ENCODE assay signal across 32 cellular contexts in genomic region chr12:75508159-75508558, GRCh38. TPM values are rescaled to one million over a fixed set of nuclear protein-coding genes. Genes with fewer than 3 reads are reported as not detected.
DNase-seq lines count a peak whose midpoint lies in the region; ATAC-seq, FAIRE-seq and TF ChIP-seq lines count a peak whose summit lies in the region.
"Had no signal": no experiment of that assay in that cellular context is flagged by ENCODE, and none has a peak within 500 bp of the region (broad histone marks: within the 10 kb centered on the region; RNA-seq: fewer than 3 reads in every experiment).

No MANE protein-coding gene starts in this region.

- no peak overlapping the region for H3K4me2 ChIP-seq in A549
- H3K4me2 ChIP-seq: GM23338 had no signal

- no peak for FAIRE-seq in A549 (lab: Jason Lieb, UNC)
- FAIRE-seq: endometrium, GM18507, HTR-8/SVneo had no signal

- in situ Hi-C loops in Panc1 (cut with HindIII; ENCODE audit: low pct_unique_long_range_greater_than_20kb, low sequenced_read_pairs): no loop called here

- H3K4me3 Mint-ChIP-seq in CD8-positive, alpha-beta memory T cell: no peak overlapping the region
- H3K4me3 Mint-ChIP-seq: activated naive CD4-positive, alpha-beta T cell treated with anti-CD3 and anti-CD28 coated beads, Interleukin-2, amount 10 ng/mL, durations not matched to agents 7 days and 5 days; activated T-cell treated with anti-CD3 and anti-CD28 coated beads, Interleukin-2, amount 50 U/mL, for 4 hours; GM23338 had no signal

- POLR2A ChIA-PET in A549 (lab: Yijun Ruan, JAX) (interaction anchor here (0.7 to 0.8 kb wide), 2 partner anchors 293 to 523 kb away, joined by 3 read pairs; partner anchors contain the start of gene PHLDA1), Panc1 (lab: Charles Lee) (interaction anchor here (0.6 kb wide), 4 partner anchors 91 to 523 kb away, joined by 3 to 7 read pairs (median 5); no protein-coding TSS in a partner anchor)
- POLR2A ChIA-PET in CD8-positive, alpha-beta memory T cell (lab: Charles Lee): interaction anchor here (0.6 kb wide), 1 partner anchor 27 kb away, joined by 10 read pairs; no protein-coding TSS in a partner anchor

- no peaks in the 10 kb centered on the region for H3K9me3 Mint-ChIP-seq in CD8-positive, alpha-beta memory T cell
- H3K9me3 Mint-ChIP-seq: activated T-cell treated with anti-CD3 and anti-CD28 coated beads, Interleukin-2, amount 50 U/mL, for 4 hours; GM23338 had no signal

- peaks cover 0 to 52% (median 9%) of the 10 kb centered on the region in 3 donors for H3K36me3 Mint-ChIP-seq in CD8-positive, alpha-beta memory T cell

- H3K27me3 ChIP-seq in CD8-positive, alpha-beta memory T cell (ENCODE audit: insufficient read depth, low read length, poor library complexity, severe bottlenecking): no peaks in the 10 kb centered on the region
- no peaks in the 10 kb centered on the region for H3K27me3 ChIP-seq in Panc1 (ENCODE audit: control insufficient read depth, insufficient read depth, low read length)
- H3K27me3 ChIP-seq: ascending aorta, sigmoid colon, transverse colon had no signal

- CTCF ChIA-PET in A549 (lab: Yijun Ruan, JAX): interaction anchor here (0.7 to 2.3 kb wide), 5 partner anchors 18 to 523 kb away, joined by 3 to 13 read pairs (median 4); partner anchors contain the start of genes GLIPR1L1 and PHLDA1
- CTCF ChIA-PET in CD8-positive, alpha-beta memory T cell (lab: Charles Lee): interaction anchor here (0.8 to 2.1 kb wide), 7 partner anchors 11 to 179 kb away, joined by 3 to 14 read pairs (median 4); partner anchors contain the start of genes GLIPR1, GLIPR1L1 and GLIPR1L2
- CTCF ChIA-PET in Panc1 (lab: Charles Lee): interaction anchor here (0.7 kb wide), 1 partner anchor 405 kb away, joined by 4 read pairs; no protein-coding TSS in a partner anchor

- DNase-seq in A549 (ENCODE audit: low read depth in 1 of 2, low spot score in 1 of 2) (no peak), Panc1 (ENCODE audit: low read depth, low spot score) (no peak), fibroblast of peridontal ligament (ENCODE audit: extremely low read depth) (peak; percentile 32), COR-L47 (lab: John Stamatoyannopoulos, UW) (no peak), foreskin fibroblast (no peak), NCI-H2196 (lab: John Stamatoyannopoulos, UW; ENCODE audit: unreplicated experiment) (no peak)
- DNase-seq in CD8-positive, alpha-beta memory T cell: no peak
- DNase-seq: activated CD4-positive, alpha-beta T cell treated with anti-CD3 and anti-CD28 coated beads, Interleukin-2, amount 50 U/mL, for 4 hours; activated naive CD4-positive, alpha-beta T cell treated with anti-CD3 and anti-CD28 coated beads, Interleukin-2, amount 10 ng/mL, durations not matched to agents 7 days and 5 days; activated T-cell treated with anti-CD3 and anti-CD28 coated beads, Interleukin-2, amount 50 U/mL, for 4 hours; caudate nucleus; CD4-positive, alpha-beta memory T cell; dermis blood vessel endothelial cell; GDM1; glutamatergic neuron; Kasumi-1; lower lobe of right lung; NCI-H1048; NCI-H187 treated with DMSO at 0.1 percent for 48 hours; NCI-H2227 treated with DMSO at 0.1 percent for 48 hours; NCI-H748 treated with DMSO at 0.1 percent for 48 hours; Right ventricle myocardium superior; sigmoid colon; stimulated activated CD4-positive, alpha-beta T cell treated with anti-CD3 and anti-CD28 coated beads, Interleukin-15, amount 100 ng/mL, for 24 hours; SW 1271; T1000; transverse colon had no signal

- H3K4me1 Mint-ChIP-seq in CD8-positive, alpha-beta memory T cell: peaks cover 38 to 50% (median 49%) of the 10 kb centered on the region in 3 donors

- TF ChIP-seq EP300 in A549 (IDR thresholded peaks at IDR 0.05): no peak

- TF ChIP-seq POLR2A in A549 (IDR thresholded peaks at IDR 0.05; ENCODE audit: low read length): no peak

- no peak for ATAC-seq in A549
- no peak for ATAC-seq in Panc1
- ATAC-seq: activated T-cell treated with anti-CD3 and anti-CD28 coated beads, Interleukin-2, amount 50 U/mL, for 4 hours; GM23338; lower lobe of right lung had no signal

- H3K9me3 ChIP-seq in A549 (no peaks in the 10 kb centered on the region), Panc1 (ENCODE audit: control insufficient read depth, insufficient read depth, low read depth, low read length) (no peaks in the 10 kb centered on the region)
- no peaks in the 10 kb centered on the region for H3K9me3 ChIP-seq in CD8-positive, alpha-beta memory T cell (ENCODE audit: low read length)
- H3K9me3 ChIP-seq: ascending aorta, lower lobe of right lung, sigmoid colon, transverse colon had no signal

- TF ChIP-seq RAD21 in A549 (conservative IDR thresholded peaks at IDR 0.05 in 1 of 2, IDR thresholded peaks at IDR 0.05 in 1 of 2): no peak

- peak overlapping the region in 5 of 8 donors; percentile 1 to 82 (median 14) for H3K27ac Mint-ChIP-seq in CD8-positive, alpha-beta memory T cell
- H3K27ac Mint-ChIP-seq: activated naive CD4-positive, alpha-beta T cell treated with anti-CD3 and anti-CD28 coated beads, Interleukin-2, amount 10 ng/mL, durations not matched to agents 7 days and 5 days; GM23338 had no signal

- H3K4me3 ChIP-seq in A549 (no peak overlapping the region), Panc1 (ENCODE audit: low read depth in 2 of 2, low read length in 2 of 2) (peak overlapping the region; percentile 84 to 99; a peak in 3 of 4 replicates), foreskin fibroblast (ENCODE audit: low read depth in 1 of 2, low read length in 2 of 2) (no peak overlapping the region)
- no peak overlapping the region for H3K4me3 ChIP-seq in CD8-positive, alpha-beta memory T cell (ENCODE audit: low read length)
- H3K4me3 ChIP-seq: ascending aorta, GM23338, lower lobe of right lung, sigmoid colon, transverse colon had no signal

- peaks cover 25% of the 10 kb centered on the region for H3K36me3 ChIP-seq in CD8-positive, alpha-beta memory T cell (ENCODE audit: insufficient read depth, low read length)
- peaks cover 35% of the 10 kb centered on the region for H3K36me3 ChIP-seq in Panc1 (ENCODE audit: control insufficient read depth, insufficient read depth, low read length)

- BruUV-seq in Panc1 (replicated peaks; lab: Mats Ljungman, UMichigan): no TSS peak

- no peaks in the 10 kb centered on the region for H3K27me3 Mint-ChIP-seq in CD8-positive, alpha-beta memory T cell
- H3K27me3 Mint-ChIP-seq: activated naive CD4-positive, alpha-beta T cell treated with anti-CD3 and anti-CD28 coated beads, Interleukin-2, amount 10 ng/mL, durations not matched to agents 7 days and 5 days; CD4-positive, alpha-beta memory T cell had no signal

- intact Hi-C loops in Panc1 (cut with micrococcal nuclease; ENCODE audit: unreplicated experiment): no loop called here

- 89% methylated on average over 2 of the region's 2 CpGs for WGBS in A549 (ENCODE audit: missing lambda C conversion rate)

- H3K27ac ChIP-seq in A549: no peak overlapping the region
- no peak overlapping the region for H3K27ac ChIP-seq in CD8-positive, alpha-beta memory T cell (ENCODE audit: low read depth, low read length)
- H3K27ac ChIP-seq in Panc1 (ENCODE audit: low read length): peak overlapping the region; percentile 100
- H3K27ac ChIP-seq: ascending aorta, lower lobe of right lung, sigmoid colon, transverse colon had no signal

- TF ChIP-seq CTCF in A549 (IDR thresholded peaks at IDR 0.05) (no peak), Panc1 (IDR thresholded peaks at IDR 0.05) (no peak), foreskin fibroblast (IDR thresholded peaks at IDR 0.05; ENCODE audit: low read depth, low read length) (no peak)

- H3K4me1 ChIP-seq in A549 (peaks cover 19% of the 10 kb centered on the region), Panc1 (ENCODE audit: control insufficient read depth, insufficient read depth, low read length) (peaks cover 41% of the 10 kb centered on the region)
- peaks cover 21% of the 10 kb centered on the region for H3K4me1 ChIP-seq in CD8-positive, alpha-beta memory T cell (ENCODE audit: insufficient read depth, low read length)

TF ChIP-seq in A549, 52 proteins besides CTCF, POLR2A, EP300 and RAD21:
- TF ChIP-seq CEBPB (IDR thresholded peaks at IDR 0.05) (peak; percentile 15 to 52; a peak in 1 of 4 replicates), NPAS2 (CRISPR knock-in tag; IDR thresholded peaks at IDR 0.05; ENCODE audit: borderline replicate concordance) (no peak)

RNA-seq across cellular contexts. Expression of gene KRR1, which starts 3.2 kb away (rescaled TPM):
- 63.9 and 122 TPM in 2 replicates for polyA plus RNA-seq in A549 (2011; rRNA removed)
- 11.7 and 16.0 TPM in 2 replicates for polyA plus RNA-seq in A549 (2012; cell fraction: cytosol; rRNA removed)
- 7.1 and 8.6 TPM in 2 replicates for polyA plus RNA-seq in A549 (2012; cell fraction: nucleus; rRNA removed)
- polyA plus RNA-seq in A549 (2017; fragmentation: RNase III; extraction: RNeasy Plus Mini Kit Qiagen cat#74134 plus additional on column Dnase treatment): 63.7 to 74.3 TPM (median 66.1 TPM) in 3 replicates
- polyA minus RNA-seq in A549 (2011; rRNA and poly(A)+ RNA removed): 13.2 and 19.6 TPM in 2 replicates
- total RNA-seq in CD8-positive, alpha-beta memory T cell: 100 to 1,000 TPM; 143 to 151 TPM
- polyA plus RNA-seq in CD8-positive, alpha-beta memory T cell: 76.8 TPM
- 161 TPM for total RNA-seq in Panc1 (2021; ENCODE audit: unreplicated experiment)
- 60.4 TPM for polyA plus RNA-seq in Panc1 (2012; ENCODE audit: insufficient read length)

RNA-seq across cellular contexts. Expression of gene GLIPR1, which starts 27.6 kb away (rescaled TPM):
- 42.2 and 45.8 TPM in 2 replicates for polyA plus RNA-seq in A549 (2011; rRNA removed)
- polyA plus RNA-seq in A549 (2012; cell fraction: cytosol; rRNA removed): 13.4 and 20.0 TPM in 2 replicates
- polyA plus RNA-seq in A549 (2012; cell fraction: nucleus; rRNA removed): 9.9 and 16.0 TPM in 2 replicates
- 42.6 to 45.0 TPM (median 44.5 TPM) in 3 replicates for polyA plus RNA-seq in A549 (2017; fragmentation: RNase III; extraction: RNeasy Plus Mini Kit Qiagen cat#74134 plus additional on column Dnase treatment)
- polyA minus RNA-seq in A549 (2011; rRNA and poly(A)+ RNA removed): 37.9 and 42.2 TPM in 2 replicates
- total RNA-seq in CD8-positive, alpha-beta memory T cell: 10 to 100 TPM; 22.2 to 22.8 TPM
- 202 TPM for polyA plus RNA-seq in CD8-positive, alpha-beta memory T cell
- total RNA-seq in Panc1 (2021; ENCODE audit: unreplicated experiment): 11.5 TPM
- 9.7 TPM for polyA plus RNA-seq in Panc1 (2012; ENCODE audit: insufficient read length)

Comparison
In these comparisons a context has a peak if more than half of its experiments do, and no peak if none do; other contexts are left out.
1. H3K4me3 ChIP-seq: peak in Panc1 (2 of 2); none in A549 (single experiment), CD8-positive, alpha-beta memory T cell (single experiment) and foreskin fibroblast (0 of 2).